28 cellular contexts compared by ENCODE assay signal in the genomic region with DNA sequence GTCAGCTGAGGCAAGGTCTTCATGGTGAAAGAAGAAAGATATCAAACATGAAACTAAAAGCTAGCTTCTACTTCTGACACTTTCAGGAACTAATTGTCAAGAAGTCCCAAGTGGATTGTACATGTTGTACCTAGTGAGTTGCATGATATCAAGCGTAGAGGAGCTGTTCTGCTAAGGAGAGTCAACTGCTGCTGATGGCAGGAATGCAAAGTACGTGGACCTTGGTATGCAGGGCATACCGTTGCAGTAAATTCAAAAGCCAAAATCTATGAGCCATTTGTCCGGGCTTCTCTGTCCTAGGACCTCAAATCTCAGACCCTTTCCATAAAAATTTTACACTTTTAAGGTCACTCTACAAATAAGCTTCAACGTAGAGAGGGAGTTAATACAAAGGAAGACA.
"Had no signal": no experiment of that assay in that cellular context is flagged by ENCODE, and none has a peak within 500 bp of the region (broad histone marks: within the 10 kb centered on the region; RNA-seq: fewer than 3 reads in every experiment).

No MANE protein-coding gene starts in this region.

- H3K4me3 Mint-ChIP-seq: dendritic cell treated with granulocyte-macrophage colony-stimulating factor and Interleukin-4, amounts not matched to agents 40 ng/mL and 50 ng/mL, for 4 days; effector memory CD8-positive, alpha-beta T cell; endodermal cell had no signal

- H3K9me3 Mint-ChIP-seq: dendritic cell treated with granulocyte-macrophage colony-stimulating factor and Interleukin-4, amounts not matched to agents 40 ng/mL and 50 ng/mL, for 4 days; effector memory CD8-positive, alpha-beta T cell; endodermal cell had no signal

- FAIRE-seq: colon, endometrium, endothelial cell of umbilical vein had no signal

- H3K27ac ChIP-seq: colonic mucosa, coronary artery, dorsolateral prefrontal cortex, epithelial cell of prostate, esophagus muscularis mucosa, esophagus squamous epithelium, foreskin keratinocyte, gastrocnemius medialis, gastroesophageal sphincter, heart left ventricle, heart right ventricle had no signal

- ATAC-seq: effector memory CD8-positive, alpha-beta T cell; esophagus mucosa; foreskin keratinocyte; gastrocnemius medialis; gastroesophageal sphincter; heart left ventricle; heart right ventricle had no signal

- DNase-seq: colonic mucosa; cortex of kidney; dermis blood vessel endothelial cell; dorsolateral prefrontal cortex; effector CD4-positive, alpha-beta T cell; effector CD8-positive, alpha-beta T cell; effector memory CD4-positive, alpha-beta T cell; effector memory CD8-positive, alpha-beta T cell; endodermal cell; erythroblast; esophagus squamous epithelium; foreskin fibroblast; foreskin keratinocyte; foreskin melanocyte; gastrocnemius medialis; glutamatergic neuron; head of caudate nucleus; heart left ventricle; heart right ventricle had no signal

- H3K9me3 ChIP-seq: colonic mucosa, esophagus muscularis mucosa, esophagus squamous epithelium, gastrocnemius medialis, gastroesophageal sphincter, heart left ventricle had no signal

- H3K27me3 Mint-ChIP-seq: dendritic cell treated with granulocyte-macrophage colony-stimulating factor and Interleukin-4, amounts not matched to agents 40 ng/mL and 50 ng/mL, for 4 days; effector memory CD8-positive, alpha-beta T cell had no signal

- H3K36me3 ChIP-seq: colonic mucosa, esophagus muscularis mucosa, esophagus squamous epithelium, gastrocnemius medialis, gastroesophageal sphincter, heart left ventricle, heart right ventricle had no signal

- H3K4me1 ChIP-seq: colonic mucosa, esophagus muscularis mucosa, esophagus squamous epithelium, foreskin keratinocyte, gastrocnemius medialis, gastroesophageal sphincter, heart left ventricle, heart right ventricle had no signal

- H3K27me3 ChIP-seq: colonic mucosa, dorsolateral prefrontal cortex, esophagus muscularis mucosa, esophagus squamous epithelium, foreskin keratinocyte, gastrocnemius medialis, gastroesophageal sphincter, heart left ventricle, heart right ventricle had no signal

- H3K27ac Mint-ChIP-seq: dendritic cell treated with granulocyte-macrophage colony-stimulating factor and Interleukin-4, amounts not matched to agents 40 ng/mL and 50 ng/mL, for 4 days; effector memory CD8-positive, alpha-beta T cell; endodermal cell had no signal

- H3K4me1 Mint-ChIP-seq: endodermal cell had no signal

- H3K4me3 ChIP-seq: colonic mucosa, coronary artery, dorsolateral prefrontal cortex, esophagus muscularis mucosa, esophagus squamous epithelium, gastrocnemius medialis, gastroesophageal sphincter, heart left ventricle, heart right ventricle had no signal
